ENCODE assay signal across 16 cellular contexts in genomic region chr14:105855893-105856675, GRCh38.
DNase-seq lines count a peak whose midpoint lies in the region; ATAC-seq, FAIRE-seq and TF ChIP-seq lines count a peak whose summit lies in the region.
"Had no signal": no experiment of that assay in that cellular context is flagged by ENCODE, and none has a peak within 500 bp of the region (broad histone marks: within the 10 kb centered on the region; RNA-seq: fewer than 3 reads in every experiment).

No MANE protein-coding gene starts in this region.

- no peaks in the 10 kb centered on the region for H3K9me3 ChIP-seq in small intestine (ENCODE audit: control insufficient read depth, low read depth)

- DNase-seq in T-helper 2 cell treated with Interferon-gamma antibody and Interleukin-4, amounts not matched to agents 5 μg/mL and 100 μg/mL, for 36 hours (ENCODE audit: low spot score), result no peak
- DNase-seq in T-helper 2 cell (no peak), GM20000 (ENCODE audit: low spot score) (peak; percentile 3), chondrocyte (ENCODE audit: low spot score) (peak; percentile 85), small intestine (peak; percentile 45), C1 segment of cervical spinal cord (lab: John Stamatoyannopoulos, UW) (no peak)
- DNase-seq: NCI-H510A treated with DMSO at 0.1 percent for 48 hours, substantia nigra had no signal

- no peak for FAIRE-seq in small intestine (lab: Jason Lieb, UNC)
- FAIRE-seq: bronchial epithelial cell, TTC549 had no signal

- no peaks in the 10 kb centered on the region for H3K9me3 Mint-ChIP-seq in T-helper 2 cell treated with Interferon-gamma antibody and Interleukin-4, amounts not matched to agents 5 μg/mL and 100 μg/mL, for 36 hours
- H3K9me3 Mint-ChIP-seq in chondrocyte (ENCODE audit: low read depth), result peaks cover 26% of the 10 kb centered on the region

- H3K4me3 Mint-ChIP-seq in T-helper 2 cell treated with Interferon-gamma antibody and Interleukin-4, amounts not matched to agents 5 μg/mL and 100 μg/mL, for 36 hours, result peak overlapping the region; percentile 67
- no peak overlapping the region for H3K4me3 Mint-ChIP-seq in chondrocyte (ENCODE audit: unreplicated experiment)

- TF ChIP-seq CTCF in GM20000 (IDR thresholded peaks at IDR 0.05; ENCODE audit: extremely low read depth, missing control alignments), result no peak
- TF ChIP-seq CTCF in chondrocyte (IDR thresholded peaks at IDR 0.05), result no peak

- peaks cover 5% of the 10 kb centered on the region for H3K27me3 Mint-ChIP-seq in T-helper 2 cell treated with Interferon-gamma antibody and Interleukin-4, amounts not matched to agents 5 μg/mL and 100 μg/mL, for 36 hours (ENCODE audit: low read depth)
- no peaks in the 10 kb centered on the region for H3K27me3 Mint-ChIP-seq in chondrocyte (ENCODE audit: low read depth)

- no peak overlapping the region for H3K4me3 ChIP-seq in small intestine (ENCODE audit: low read depth in 1 of 2, low read length in 2 of 2)

- no peak overlapping the region for H3K27ac ChIP-seq in small intestine (ENCODE audit: low read depth in 1 of 2, low read length in 1 of 2)
- H3K27ac ChIP-seq: 22Rv1, RWPE1 had no signal

- peaks cover 30% of the 10 kb centered on the region for H3K4me1 Mint-ChIP-seq in T-helper 2 cell treated with Interferon-gamma antibody and Interleukin-4, amounts not matched to agents 5 μg/mL and 100 μg/mL, for 36 hours (ENCODE audit: low read depth)
- H3K4me1 Mint-ChIP-seq in chondrocyte (ENCODE audit: low read depth), result no peaks in the 10 kb centered on the region

- peak overlapping the region; percentile 87 for H3K27ac Mint-ChIP-seq in T-helper 2 cell treated with Interferon-gamma antibody and Interleukin-4, amounts not matched to agents 5 μg/mL and 100 μg/mL, for 36 hours
- H3K27ac Mint-ChIP-seq in chondrocyte (ENCODE audit: unreplicated experiment), result no peak overlapping the region

- H3K4me1 ChIP-seq in small intestine (ENCODE audit: control insufficient read depth in 2 of 2, insufficient read depth in 1 of 2, low read depth in 1 of 2, low read length in 1 of 2), result no peaks in the 10 kb centered on the region

- H3K36me3 ChIP-seq in small intestine (ENCODE audit: control insufficient read depth in 2 of 2, insufficient read depth in 2 of 2, low read length in 2 of 2), result no peaks in the 10 kb centered on the region

- ATAC-seq in GM18511 (IDR thresholded peaks at IDR 0.05; ENCODE audit: unreplicated experiment) (no peak), GM18520 (IDR thresholded peaks at IDR 0.05; ENCODE audit: unreplicated experiment) (no peak)
- ATAC-seq: esophagus mucosa, HCT116 had no signal

- WGBS in small intestine, 3 donors, result 53 to 84% (median 72%) methylated on average over 28 of the region's 28 CpGs

- H3K27me3 ChIP-seq in small intestine (ENCODE audit: control insufficient read depth in 2 of 2, insufficient read depth in 2 of 2, low read length in 2 of 2), result no peaks in the 10 kb centered on the region

- peaks cover 8% of the 10 kb centered on the region for H3K36me3 Mint-ChIP-seq in T-helper 2 cell treated with Interferon-gamma antibody and Interleukin-4, amounts not matched to agents 5 μg/mL and 100 μg/mL, for 36 hours (ENCODE audit: low read depth)
- peaks cover 4% of the 10 kb centered on the region for H3K36me3 Mint-ChIP-seq in chondrocyte (ENCODE audit: low read depth)

Comparison
In these comparisons a context has a peak if more than half of its experiments do, and no peak if none do; other contexts are left out.
1. DNase-seq: peak in GM20000 (single experiment), chondrocyte (single experiment) and small intestine (single experiment); none in T-helper 2 cell treated with Interferon-gamma antibody and Interleukin-4, amounts not matched to agents 5 μg/mL and 100 μg/mL, for 36 hours (single experiment), T-helper 2 cell (0 of 5) and C1 segment of cervical spinal cord (0 of 14).